ENCODE assay signal across 1 cellular context in genomic region chr14:75069021-75069810, GRCh38.
A peak's percentile ranks its signal among the peaks of the same experiment; 100 is the strongest.
TF ChIP-seq lines count a peak whose summit lies in the region.

ZC2HC1C (plus strand) TSS chr14:75069641; CDS start chr14:75070574, 933 bp downstream.

TF ChIP-seq in WTC11, 78 proteins besides CTCF, POLR2A, EP300 and RAD21 (continued from another document):
- TF ChIP-seq ZNF532 (CRISPR knock-in tag; IDR thresholded peaks at IDR 0.05; ENCODE audit: borderline replicate concordance) (0 out of 2 replicates have a peak, but pooled peaks have one; percentile 39), NR1H2 (CRISPR knock-in tag; IDR thresholded peaks at IDR 0.05) (no peak), ERG (CRISPR knock-in tag; IDR thresholded peaks at IDR 0.05) (no peak), TEAD4 (CRISPR knock-in tag; IDR thresholded peaks at IDR 0.05) (no peak), ATF2 (CRISPR knock-in tag; IDR thresholded peaks at IDR 0.05; ENCODE audit: borderline replicate concordance, low read depth) (no peak), TEAD1 (CRISPR knock-in tag; IDR thresholded peaks at IDR 0.05) (peak; percentile 68; the same call in 1 of the 2 replicates), NFATC4 (CRISPR knock-in tag; IDR thresholded peaks at IDR 0.05) (no peak), ZNF121 (CRISPR knock-in tag; IDR thresholded peaks at IDR 0.05) (no peak), ETV6 (CRISPR knock-in tag; IDR thresholded peaks at IDR 0.05) (0 out of 2 replicates have a peak, but pooled peaks have one; percentile 61), USF2 (CRISPR knock-in tag; IDR thresholded peaks at IDR 0.05) (peak; percentile 60), ZNF281 (CRISPR knock-in tag; IDR thresholded peaks at IDR 0.05) (no peak), ATF1 (CRISPR knock-in tag; IDR thresholded peaks at IDR 0.05) (no peak), JUN (CRISPR knock-in tag; IDR thresholded peaks at IDR 0.05) (peak; percentile 66; the same call in 1 of the 2 replicates), NR3C1 (CRISPR knock-in tag; conservative IDR thresholded peaks at IDR 0.05; ENCODE audit: low read depth) (no peak), SMAD3 (CRISPR knock-in tag; IDR thresholded peaks at IDR 0.05; ENCODE audit: borderline replicate concordance) (no peak), ZNF138 (CRISPR knock-in tag; conservative IDR thresholded peaks at IDR 0.05) (no peak), ATF3 (CRISPR knock-in tag; conservative IDR thresholded peaks at IDR 0.05) (no peak), MYBL2 (CRISPR knock-in tag; IDR thresholded peaks at IDR 0.05) (no peak), GABPB1 (CRISPR knock-in tag; IDR thresholded peaks at IDR 0.05) (peak; percentile 65; the same call in 1 of the 2 replicates), KAT7 (CRISPR knock-in tag; IDR thresholded peaks at IDR 0.05; ENCODE audit: borderline replicate concordance) (0 out of 2 replicates have a peak, but pooled peaks have one; percentile 36), ZNF671 (CRISPR knock-in tag; IDR thresholded peaks at IDR 0.05) (no peak), SOX15 (CRISPR knock-in tag; IDR thresholded peaks at IDR 0.05) (no peak), ZNF263 (CRISPR knock-in tag; IDR thresholded peaks at IDR 0.05; ENCODE audit: low read depth) (no peak), PREB (CRISPR knock-in tag; IDR thresholded peaks at IDR 0.05; ENCODE audit: borderline replicate concordance) (0 out of 2 replicates have a peak, but pooled peaks have one; percentile 52), SMAD4 (CRISPR knock-in tag; IDR thresholded peaks at IDR 0.05) (no peak; the same call in 1 of the 2 replicates), AFF4 (CRISPR knock-in tag; IDR thresholded peaks at IDR 0.05; ENCODE audit: borderline replicate concordance) (no peak), ZSCAN18 (CRISPR knock-in tag; IDR thresholded peaks at IDR 0.05) (no peak), GRHL2 (CRISPR knock-in tag; IDR thresholded peaks at IDR 0.05; ENCODE audit: insufficient replicate concordance, severe bottlenecking) (no peak), ZNF317 (CRISPR knock-in tag; IDR thresholded peaks at IDR 0.05; ENCODE audit: borderline replicate concordance, low read depth) (no peak), ELF4 (CRISPR knock-in tag; IDR thresholded peaks at IDR 0.05; ENCODE audit: low read depth) (no peak), E2F5 (CRISPR knock-in tag; IDR thresholded peaks at IDR 0.05) (peak; percentile 84), RORB (CRISPR knock-in tag; IDR thresholded peaks at IDR 0.05) (no peak), FOXP4 (CRISPR knock-in tag; IDR thresholded peaks at IDR 0.05) (peak; percentile 44; the same call in 1 of the 2 replicates)
